22 cellular contexts compared by ENCODE assay signal in the genomic region with DNA sequence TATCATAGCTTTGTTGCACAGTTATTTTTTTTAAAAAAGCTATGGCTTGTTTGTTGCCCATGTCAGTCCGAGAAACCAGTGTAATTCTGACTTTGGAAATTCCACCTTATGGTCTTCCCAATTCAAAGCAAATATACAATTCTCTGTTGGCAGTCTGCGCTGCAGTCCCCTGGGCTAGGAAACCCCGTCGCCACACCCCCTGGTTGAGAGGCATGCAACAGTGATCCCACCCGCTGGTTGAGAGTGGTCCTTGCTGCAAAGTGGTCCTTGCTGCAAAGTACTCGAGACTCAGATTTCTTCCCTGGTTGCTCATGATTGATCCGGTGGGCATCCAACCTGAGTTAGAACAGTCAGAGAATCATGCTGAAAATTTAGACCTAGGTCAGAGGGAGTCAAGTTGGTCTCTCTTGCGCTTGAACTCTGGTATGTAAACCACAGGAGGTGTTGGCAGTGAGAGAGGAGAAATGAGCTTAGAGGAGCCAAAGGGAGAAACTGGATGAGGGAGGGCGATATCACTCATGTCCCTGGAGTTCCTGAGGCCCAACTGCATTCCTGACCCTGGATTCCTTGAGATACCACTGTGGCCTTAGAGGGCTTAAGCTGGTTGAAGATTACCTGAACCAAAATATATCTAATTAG. TPM values are rescaled to one million over a fixed set of nuclear protein-coding genes. Genes with fewer than 3 reads are reported as not detected.
DNase-seq lines count a peak whose midpoint lies in the region; TF ChIP-seq lines count a peak whose summit lies in the region.
"Had no signal": no experiment of that assay in that cellular context is flagged by ENCODE, and none has a peak within 500 bp of the region (broad histone marks: within the 10 kb centered on the region; RNA-seq: fewer than 3 reads in every experiment).

No MANE protein-coding gene starts in this region.

- H3K27ac ChIP-seq in smooth muscle cell (ENCODE audit: low read depth) (no peak overlapping the region), ovary (no peak overlapping the region), coronary artery (no peak overlapping the region)
- H3K27ac ChIP-seq: adrenal gland, gastroesophageal sphincter, SJSA1, spleen, thyroid gland had no signal

- TF ChIP-seq EP300 in ovary (IDR thresholded peaks at IDR 0.05), result no peak

- no peaks in the 10 kb centered on the region for H3K4me1 Mint-ChIP-seq in activated naive CD4-positive, alpha-beta T cell treated with anti-CD3 and anti-CD28 coated beads, Interleukin-2, amount 50 U/mL, for 24 hours
- H3K4me1 Mint-ChIP-seq: CD14-positive monocyte; naive thymus-derived CD4-positive, alpha-beta T cell; stimulated activated effector memory CD8-positive, alpha-beta T cell treated with anti-CD3 and anti-CD28 coated beads, Interleukin-12 subunit alpha, Interleukin-12 subunit beta, amount 100 ng/mL, for 72 hours had no signal

- peaks cover 11% of the 10 kb centered on the region for H3K4me1 ChIP-seq in smooth muscle cell (ENCODE audit: low read depth)
- peaks cover 20% of the 10 kb centered on the region for H3K4me1 ChIP-seq in ovary (ENCODE audit: insufficient read depth)
- H3K4me1 ChIP-seq: adrenal gland, spleen, thyroid gland had no signal

- intact Hi-C loops in ovary (cut with DNase I), result no loop called here

- H2AFZ ChIP-seq in smooth muscle cell (ENCODE audit: low read depth), result no peak overlapping the region

- H3K9me3 Mint-ChIP-seq in activated naive CD4-positive, alpha-beta T cell treated with anti-CD3 and anti-CD28 coated beads, Interleukin-2, amount 50 U/mL, for 24 hours, result no peaks in the 10 kb centered on the region
- H3K9me3 Mint-ChIP-seq: CD14-positive monocyte; HFFc6; naive thymus-derived CD4-positive, alpha-beta T cell; stimulated activated effector memory CD8-positive, alpha-beta T cell treated with anti-CD3 and anti-CD28 coated beads, Interleukin-12 subunit alpha, Interleukin-12 subunit beta, amount 100 ng/mL, for 72 hours had no signal

- no peaks in the 10 kb centered on the region for H4K20me1 ChIP-seq in smooth muscle cell (ENCODE audit: low read depth)

- TF ChIP-seq CTCF in fibroblast of pulmonary artery (IDR thresholded peaks at IDR 0.05; ENCODE audit: low read length, missing control alignments), result no peak
- no peak for TF ChIP-seq CTCF in smooth muscle cell (IDR thresholded peaks at IDR 0.05; ENCODE audit: borderline replicate concordance, insufficient read depth, poor library complexity, severe bottlenecking)
- TF ChIP-seq CTCF in ovary (IDR thresholded peaks at IDR 0.05), result no peak
- no peak for TF ChIP-seq CTCF in coronary artery (IDR thresholded peaks at IDR 0.05)

- no peaks in the 10 kb centered on the region for H3K79me2 ChIP-seq in smooth muscle cell (ENCODE audit: low read depth)

- H3K4me2 ChIP-seq in smooth muscle cell, result peak overlapping the region; percentile 18

- no peaks in the 10 kb centered on the region for H3K36me3 ChIP-seq in smooth muscle cell (ENCODE audit: low read depth)
- no peaks in the 10 kb centered on the region for H3K36me3 ChIP-seq in ovary
- H3K36me3 ChIP-seq: adrenal gland, gastroesophageal sphincter, SJSA1, spleen, thyroid gland had no signal

- no peaks in the 10 kb centered on the region for H3K36me3 Mint-ChIP-seq in activated naive CD4-positive, alpha-beta T cell treated with anti-CD3 and anti-CD28 coated beads, Interleukin-2, amount 50 U/mL, for 24 hours
- H3K36me3 Mint-ChIP-seq: CD14-positive monocyte; naive thymus-derived CD4-positive, alpha-beta T cell; stimulated activated effector memory CD8-positive, alpha-beta T cell treated with anti-CD3 and anti-CD28 coated beads, Interleukin-12 subunit alpha, Interleukin-12 subunit beta, amount 100 ng/mL, for 72 hours had no signal

- 90% methylated on average over 9 of the region's 9 CpGs for WGBS in smooth muscle cell (ENCODE audit: low lambda C conversion rate)
- WGBS in ovary, 3 donors, result 63 to 75% (median 66%) methylated on average over 9 of the region's 9 CpGs

- no peaks in the 10 kb centered on the region for H3K9me3 ChIP-seq in smooth muscle cell (replicated peaks; ENCODE audit: low read depth)
- H3K9me3 ChIP-seq in ovary, result no peaks in the 10 kb centered on the region
- H3K9me3 ChIP-seq: adrenal gland, gastroesophageal sphincter, SJSA1, spleen, thyroid gland had no signal

- H3K27me3 ChIP-seq in smooth muscle cell (ENCODE audit: low read depth), result no peaks in the 10 kb centered on the region
- no peaks in the 10 kb centered on the region for H3K27me3 ChIP-seq in ovary
- H3K27me3 ChIP-seq: adrenal gland, gastroesophageal sphincter, SJSA1, spleen, thyroid gland had no signal

- H3F3A ChIP-seq in smooth muscle cell (ENCODE audit: low read depth), result no peaks in the 10 kb centered on the region

- no peak overlapping the region for H3K4me3 ChIP-seq in fibroblast of pulmonary artery (replicated peaks; ENCODE audit: low read depth, low read length)
- no peak overlapping the region for H3K4me3 ChIP-seq in smooth muscle cell
- no peak overlapping the region for H3K4me3 ChIP-seq in ovary
- H3K4me3 ChIP-seq in coronary artery, result no peak overlapping the region
- H3K4me3 ChIP-seq: adrenal gland, gastroesophageal sphincter, SJSA1, spleen, thyroid gland had no signal

- no peak for DNase-seq in activated naive CD4-positive, alpha-beta T cell treated with anti-CD3 and anti-CD28 coated beads, Interleukin-2, amount 50 U/mL, for 16 hours
- DNase-seq in RPMI7951 (ENCODE audit: low read depth) (peak; percentile 44), fibroblast of pulmonary artery (ENCODE audit: low read depth) (peak; percentile 46), smooth muscle cell (lab: John Stamatoyannopoulos, UW; ENCODE audit: unreplicated experiment) (no peak), NCI-H2227 (lab: John Stamatoyannopoulos, UW; ENCODE audit: unreplicated experiment) (no peak), ovary (no peak), coronary artery (ENCODE audit: low spot score) (no peak)
- DNase-seq: 8988T; adrenal gland; DMS79; HFFc6; naive thymus-derived CD4-positive, alpha-beta T cell; NCI-H1694 treated with DMSO at 0.1 percent for 48 hours; NCI-H446 treated with DMSO at 0.1 percent for 48 hours; posterior cingulate gyrus; spleen; thyroid gland had no signal

- no peak for TF ChIP-seq POLR2A in ovary (IDR thresholded peaks at IDR 0.05)

- no peak overlapping the region for H3K4me3 Mint-ChIP-seq in activated naive CD4-positive, alpha-beta T cell treated with anti-CD3 and anti-CD28 coated beads, Interleukin-2, amount 50 U/mL, for 24 hours
- H3K4me3 Mint-ChIP-seq: CD14-positive monocyte; HFFc6; naive thymus-derived CD4-positive, alpha-beta T cell; stimulated activated effector memory CD8-positive, alpha-beta T cell treated with anti-CD3 and anti-CD28 coated beads, Interleukin-12 subunit alpha, Interleukin-12 subunit beta, amount 100 ng/mL, for 72 hours had no signal

- H3K27me3 Mint-ChIP-seq in activated naive CD4-positive, alpha-beta T cell treated with anti-CD3 and anti-CD28 coated beads, Interleukin-2, amount 50 U/mL, for 24 hours, result no peaks in the 10 kb centered on the region

- no peak overlapping the region for H3K9ac ChIP-seq in smooth muscle cell (ENCODE audit: low read depth)

- peak overlapping the region; percentile 15 for H3K27ac Mint-ChIP-seq in activated naive CD4-positive, alpha-beta T cell treated with anti-CD3 and anti-CD28 coated beads, Interleukin-2, amount 50 U/mL, for 24 hours
- H3K27ac Mint-ChIP-seq: CD14-positive monocyte; HFFc6; naive thymus-derived CD4-positive, alpha-beta T cell; stimulated activated effector memory CD8-positive, alpha-beta T cell treated with anti-CD3 and anti-CD28 coated beads, Interleukin-12 subunit alpha, Interleukin-12 subunit beta, amount 100 ng/mL, for 72 hours had no signal

RNA-seq across cellular contexts. Expression of gene STK17A, which starts 45.0 kb away (rescaled TPM):
- 94.3 and 97.4 TPM in 2 replicates for total RNA-seq in RPMI7951 (2014; rRNA removed; shearing (Covaris generic))
- 25.5 and 28.2 TPM in 2 replicates for total RNA-seq in smooth muscle cell
- 21.0 and 26.8 TPM in 2 replicates for polyA plus RNA-seq in smooth muscle cell
- 10 to 100 TPM in 6 of 7 donors, 1 to 10 TPM in 1; 9.9 to 19.9 (median 12.7) TPM for total RNA-seq in ovary
- 10 to 100 TPM; 11.1 to 14.9 TPM for polyA plus RNA-seq in ovary

Comparison
In these comparisons a context has a peak if more than half of its experiments do, and no peak if none do; other contexts are left out.
1. DNase-seq: peak in RPMI7951 (single experiment) and fibroblast of pulmonary artery (single experiment); none in activated naive CD4-positive, alpha-beta T cell treated with anti-CD3 and anti-CD28 coated beads, Interleukin-2, amount 50 U/mL, for 16 hours (single experiment), smooth muscle cell (single experiment), NCI-H2227 (single experiment), ovary (0 of 5) and coronary artery (single experiment).